9 cellular contexts compared by ENCODE assay signal in the genomic region with DNA sequence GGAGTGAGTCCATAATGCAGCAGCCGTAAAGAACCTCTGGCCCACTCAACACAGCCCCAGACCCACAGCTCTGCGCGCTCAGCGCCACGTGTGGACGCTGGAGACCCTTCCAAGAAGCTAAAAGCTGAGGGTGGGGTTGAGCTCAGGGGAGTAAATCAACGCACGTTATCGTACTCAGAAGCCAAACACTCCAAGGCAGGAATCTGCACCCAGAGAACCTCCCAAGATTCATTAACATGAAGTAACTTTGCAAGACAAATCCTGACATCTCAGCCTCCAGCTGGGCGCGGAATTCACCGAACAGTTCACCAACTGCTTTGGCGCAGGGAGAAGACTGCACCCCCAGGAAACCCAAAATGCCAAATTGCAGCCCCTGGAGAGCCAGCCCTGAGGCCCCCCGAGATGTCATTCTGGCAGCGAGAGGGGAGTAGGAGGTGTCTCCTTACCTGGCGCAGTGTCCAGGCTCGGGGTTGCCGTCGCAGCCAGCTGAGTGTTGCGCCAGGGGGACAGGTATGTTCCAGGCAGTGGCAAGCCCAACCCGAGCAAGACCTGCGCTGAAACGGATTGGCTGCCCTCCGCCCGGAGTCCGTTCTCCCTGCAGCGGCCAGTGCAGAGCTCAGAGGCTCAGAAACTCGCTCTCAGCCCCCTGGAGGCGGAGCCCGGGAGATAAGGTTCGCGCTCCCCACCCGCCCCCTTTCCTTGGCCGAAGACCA. TPM values are rescaled to one million over a fixed set of nuclear protein-coding genes. Genes with fewer than 3 reads are reported as not detected.
A peak's percentile ranks its signal among the peaks of the same experiment; 100 is the strongest.
DNase-seq lines count a peak whose midpoint lies in the region; ATAC-seq and TF ChIP-seq lines count a peak whose summit lies in the region.
"Had no signal": no experiment of that assay in that cellular context is flagged by ENCODE, and none has a peak within 500 bp of the region (broad histone marks: within the 10 kb centered on the region; RNA-seq: fewer than 3 reads in every experiment).

A gene (minus strand): TSS at position 640 of the 713 bp plus-strand sequence. CDS start 64,962 bp downstream, outside the sequence.

- H3K4me3 ChIP-seq in duodenal mucosa (ENCODE audit: low read depth in 1 of 2, low read length in 2 of 2) = peak within 1 kb of the TSS; percentile 54 to 58
- H3K4me3 ChIP-seq in left lung = peak within 1 kb of the TSS; percentile 29 to 42
- peak within 1 kb of the TSS; percentile 41 to 73 (median 58) for H3K4me3 ChIP-seq in tibial nerve
- H3K4me3 ChIP-seq in CD8-positive, alpha-beta T cell (ENCODE audit: low read depth, low read length) = no peak within 1 kb of the TSS

- intact Hi-C loops in left lung (cut with DNase I) = no loop called here
- intact Hi-C loops in CD8-positive, alpha-beta T cell (cut with DNase I, micrococcal nuclease) = no loop called here

- H3K27ac ChIP-seq in duodenal mucosa (ENCODE audit: low read depth, low read length) (no peak within 1 kb of the TSS), left lung (peak within 1 kb of the TSS in 1 of 2 donors; percentile 40), tibial nerve (peak within 1 kb of the TSS; percentile 61 to 87 (median 73))
- no peak within 1 kb of the TSS for H3K27ac ChIP-seq in CD8-positive, alpha-beta T cell (ENCODE audit: low read depth, low read length)
- H3K27ac ChIP-seq: HL-60 had no signal

- no peak for TF ChIP-seq EP300 in tibial nerve (IDR thresholded peaks at IDR 0.05)

- DNase-seq in DMS 273 (lab: John Stamatoyannopoulos, UW; ENCODE audit: unreplicated experiment) (peak; percentile 68), DMS 273 treated with DMSO at 0.1 percent for 48 hours (lab: John Stamatoyannopoulos, UW) (no peak), left lung (peak; percentile 53 to 79), tibial nerve (ENCODE audit: low spot score in 2 of 2) (peak in 1 of 2 donors; percentile 19)
- no peak for DNase-seq in CD8-positive, alpha-beta T cell
- no peak for DNase-seq in stimulated activated CD4-positive, alpha-beta T cell treated with anti-CD3 and anti-CD28 coated beads, Interleukin-15, amount 100 ng/mL, for 24 hours

- H3K9me3 Mint-ChIP-seq in CD8-positive, alpha-beta T cell = no peaks in the 10 kb centered on the region

- H3K27ac Mint-ChIP-seq in CD8-positive, alpha-beta T cell = no peak within 1 kb of the TSS

- CTCF ChIA-PET in CD8-positive, alpha-beta T cell (lab: Charles Lee) = no interaction called here

- H3K27me3 Mint-ChIP-seq in CD8-positive, alpha-beta T cell (ENCODE audit: low read depth) = peaks cover 5% of the 10 kb centered on the region

- H3K4me1 ChIP-seq in duodenal mucosa (ENCODE audit: control insufficient read depth in 1 of 2, insufficient read depth in 2 of 2, low read length in 2 of 2) = peaks cover 9 to 12% of the 10 kb centered on the region in 2 donors
- peaks cover 0 to 19% of the 10 kb centered on the region in 2 donors for H3K4me1 ChIP-seq in left lung
- peaks cover 0 to 57% (median 11%) of the 10 kb centered on the region in 4 donors for H3K4me1 ChIP-seq in tibial nerve
- H3K4me1 ChIP-seq in CD8-positive, alpha-beta T cell (ENCODE audit: insufficient read depth, low read length) = no peaks in the 10 kb centered on the region

- TF ChIP-seq CTCF in left lung (IDR thresholded peaks at IDR 0.05) (peak in 1 of 2 donors; percentile 22), tibial nerve (IDR thresholded peaks at IDR 0.05) (peak in 4 of 5 experiments; percentile 35 to 56 (median 44))
- no peak for TF ChIP-seq CTCF in CD8-positive, alpha-beta T cell (IDR thresholded peaks at IDR 0.05)

- peak in 1 of 2 donors; percentile 31 for TF ChIP-seq POLR2A in tibial nerve (IDR thresholded peaks at IDR 0.05)

- WGBS in tibial nerve, 2 donors = 5% methylated on average over 19 to 32 of the region's 34 CpGs

- H3K36me3 ChIP-seq in duodenal mucosa (ENCODE audit: control insufficient read depth in 1 of 2, insufficient read depth in 2 of 2, low read length in 2 of 2) = no peaks in the 10 kb centered on the region
- no peaks in the 10 kb centered on the region for H3K36me3 ChIP-seq in left lung
- H3K36me3 ChIP-seq in tibial nerve = no peaks in the 10 kb centered on the region
- no peaks in the 10 kb centered on the region for H3K36me3 ChIP-seq in CD8-positive, alpha-beta T cell (ENCODE audit: insufficient read depth, low read length)

- H3K9ac ChIP-seq in duodenal mucosa (ENCODE audit: low read depth in 1 of 2, low read length in 2 of 2) = no peak within 1 kb of the TSS

- H3K4me3 Mint-ChIP-seq in CD8-positive, alpha-beta T cell = no peak within 1 kb of the TSS

- POLR2A ChIA-PET in CD8-positive, alpha-beta T cell (lab: Charles Lee) = no interaction called here

- H3K36me3 Mint-ChIP-seq in CD8-positive, alpha-beta T cell = no peaks in the 10 kb centered on the region

- H3K9me3 ChIP-seq in duodenal mucosa (ENCODE audit: control insufficient read depth in 1 of 2, low read length in 2 of 2) (no peaks in the 10 kb centered on the region), left lung (no peaks in the 10 kb centered on the region), tibial nerve (no peaks in the 10 kb centered on the region)
- no peaks in the 10 kb centered on the region for H3K9me3 ChIP-seq in CD8-positive, alpha-beta T cell (ENCODE audit: low read length)

- ATAC-seq in left lung (peak; percentile 92), HG03139 (IDR thresholded peaks at IDR 0.05; ENCODE audit: unreplicated experiment) (no peak)
- ATAC-seq in CD8-positive, alpha-beta T cell = no peak

- H3K27me3 ChIP-seq in duodenal mucosa (ENCODE audit: control insufficient read depth in 1 of 2, insufficient read depth in 2 of 2, low read length in 2 of 2) (peaks cover 7 to 9% of the 10 kb centered on the region in 2 donors), left lung (peaks cover 0 to 28% of the 10 kb centered on the region in 2 donors), tibial nerve (no peaks in the 10 kb centered on the region)
- H3K27me3 ChIP-seq in CD8-positive, alpha-beta T cell (ENCODE audit: insufficient read depth, low read length) = no peaks in the 10 kb centered on the region

- no peaks in the 10 kb centered on the region for H3K4me1 Mint-ChIP-seq in CD8-positive, alpha-beta T cell (ENCODE audit: low read depth)

RNA-seq across cellular contexts. Expression of the gene that starts here (rescaled TPM):
- total RNA-seq in left lung (10 to 100 TPM in 1 of 2 donors, 1 to 10 TPM in 1; 6.6 to 14.7 TPM), tibial nerve (10 to 100 TPM; 16.9 to 29.9 (median 24.2) TPM)
- total RNA-seq in CD8-positive, alpha-beta T cell = not detected

Comparison
In these comparisons a context has a peak if more than half of its experiments do, and no peak if none do; other contexts are left out.
1. RNA of the gene that starts here (total RNA-seq): 16.9 to 29.9 TPM in tibial nerve and 6.6 to 14.7 TPM in left lung; not detected in CD8-positive, alpha-beta T cell; every median in the first group is over 4 times any median in the second.
2. DNase-seq: peak in DMS 273 (single experiment) and left lung (2 of 2); none in DMS 273 treated with DMSO at 0.1 percent for 48 hours (single experiment), CD8-positive, alpha-beta T cell (0 of 7) and stimulated activated CD4-positive, alpha-beta T cell treated with anti-CD3 and anti-CD28 coated beads, Interleukin-15, amount 100 ng/mL, for 24 hours (single experiment).
3. H3K27ac ChIP-seq: peak in tibial nerve (4 of 4); none in duodenal mucosa (single experiment) and CD8-positive, alpha-beta T cell (single experiment).